ENCODE assay signal across 8 cellular contexts in genomic region chr7:151017953-151018420, GRCh38. TPM values are rescaled to one million over a fixed set of nuclear protein-coding genes. Genes with fewer than 3 reads are reported as not detected.
A peak's percentile ranks its signal among the peaks of the same experiment; 100 is the strongest.
DNase-seq lines count a peak whose midpoint lies in the region; ATAC-seq and TF ChIP-seq lines count a peak whose summit lies in the region.

No MANE protein-coding gene starts in this region.

- H3K27ac Mint-ChIP-seq in GM23338 = no peak overlapping the region; the same call in 1 of the 2 replicates
- H3K27ac Mint-ChIP-seq in activated CD4-positive, alpha-beta memory T cell treated with anti-CD3 and anti-CD28 coated beads for 36 hours = no peak overlapping the region

- no peaks in the 10 kb centered on the region for H4K20me1 ChIP-seq in GM23338 (replicated peaks; ENCODE audit: insufficient read depth)

- H3F3A ChIP-seq in GM23338 (replicated peaks; ENCODE audit: low read depth) = peaks cover 9% of the 10 kb centered on the region; the same call in 1 of the 2 replicates

- H2AFZ ChIP-seq in GM23338 = peak overlapping the region; percentile 90

- peaks cover 14% of the 10 kb centered on the region for H3K4me1 ChIP-seq in GM23338 (ENCODE audit: insufficient read depth)
- peaks cover 22% of the 10 kb centered on the region for H3K4me1 ChIP-seq in ectodermal cell (ENCODE audit: control insufficient read depth, insufficient read depth, low read length)
- H3K4me1 ChIP-seq in mesendoderm (ENCODE audit: control insufficient read depth, low read depth, low read length) = no peaks in the 10 kb centered on the region

- CTCF ChIA-PET in activated CD4-positive, alpha-beta memory T cell treated with anti-CD3 and anti-CD28 coated beads for 36 hours (lab: Charles Lee) = interaction anchor here (0.6 to 4.4 kb wide), 32 partner anchors 8 to 239 kb away, joined by 3 to 78 read pairs (median 4); partner anchors contain the start of genes ABCB8, AGAP3 and NOS3

- peak overlapping the region; percentile 53 for H3K9ac ChIP-seq in mesendoderm (ENCODE audit: low read length)

- no peaks in the 10 kb centered on the region; the same call in 1 of the 2 replicates for H3K36me3 ChIP-seq in GM23338 (ENCODE audit: insufficient read depth)
- no peaks in the 10 kb centered on the region for H3K36me3 ChIP-seq in ectodermal cell (ENCODE audit: control insufficient read depth, insufficient read depth, low read length)
- no peaks in the 10 kb centered on the region for H3K36me3 ChIP-seq in mesendoderm (ENCODE audit: control insufficient read depth, insufficient read depth, low read length)

- ATAC-seq in GM23338 = peak; percentile 70

- peaks cover 4% of the 10 kb centered on the region; the same call in 2 of the 3 replicates for H3K9me3 Mint-ChIP-seq in GM23338
- no peaks in the 10 kb centered on the region for H3K9me3 Mint-ChIP-seq in activated CD4-positive, alpha-beta memory T cell treated with anti-CD3 and anti-CD28 coated beads for 36 hours

- H3K4ac ChIP-seq in mesendoderm (ENCODE audit: low read depth, low read length) = no peak overlapping the region

- no peak overlapping the region for H3K23ac ChIP-seq in mesendoderm (ENCODE audit: low read length)

- peaks cover 52% of the 10 kb centered on the region for H3K27me3 ChIP-seq in GM23338 (ENCODE audit: insufficient read depth)
- H3K27me3 ChIP-seq in ectodermal cell (ENCODE audit: control insufficient read depth, insufficient read depth, low read length, poor library complexity, severe bottlenecking) = peaks cover 28% of the 10 kb centered on the region
- H3K27me3 ChIP-seq in mesendoderm (ENCODE audit: insufficient read depth, low read length, poor library complexity) = peaks cover 7% of the 10 kb centered on the region

- peak; percentile 88 to 98 for TF ChIP-seq CTCF in GM23338 (conservative IDR thresholded peaks at IDR 0.05; ENCODE audit: low read depth in 2 of 2)

- intact Hi-C loops in activated CD4-positive, alpha-beta memory T cell treated with anti-CD3 and anti-CD28 coated beads for 36 hours (cut with micrococcal nuclease) = loop anchor here (1.0 to 2.0 kb wide), 2 partner anchors 55 to 120 kb away; no protein-coding TSS in a partner anchor

- DNase-seq in DMS 273 treated with DMSO at 0.1 percent for 48 hours (lab: John Stamatoyannopoulos, UW) (peak; percentile 50), GM23338 (ENCODE audit: low spot score) (peak; percentile 91), NCI-H1694 treated with DMSO at 0.1 percent for 48 hours (lab: John Stamatoyannopoulos, UW) (peak; percentile 59), mesendoderm (peak; percentile 87), NCI-H1436 (lab: John Stamatoyannopoulos, UW) (no peak)
- DNase-seq in activated CD4-positive, alpha-beta memory T cell treated with anti-CD3 and anti-CD28 coated beads for 36 hours = peak; percentile 86
- DNase-seq in stimulated activated CD8-positive, alpha-beta memory T cell treated with anti-CD3 and anti-CD28 coated beads, Interleukin-2, amount 100 ng/mL, for 48 hours (ENCODE audit: low read depth in 2 of 2) = peak; percentile 75 to 86

- no peak overlapping the region for H2BK15ac ChIP-seq in mesendoderm (replicated peaks; ENCODE audit: low read depth)

- peak overlapping the region; percentile 70 for H3K56ac ChIP-seq in mesendoderm (ENCODE audit: low read length)

- WGBS in ectodermal cell, 2 experiments = 13 to 14% methylated on average over 34 of the region's 34 CpGs
- no CpG with 5 or more reads among the region's 34 CpGs for WGBS in mesendoderm (ENCODE audit: extremely low coverage, insufficient coverage, low lambda C conversion rate)

- H4K5ac ChIP-seq in mesendoderm (ENCODE audit: low read length) = no peak overlapping the region

- H3K27me3 Mint-ChIP-seq in GM23338 (ENCODE audit: insufficient read depth, low read depth, poor library complexity) = peaks cover 56% of the 10 kb centered on the region
- peaks cover 11% of the 10 kb centered on the region for H3K27me3 Mint-ChIP-seq in activated CD4-positive, alpha-beta memory T cell treated with anti-CD3 and anti-CD28 coated beads for 36 hours

- H3K27ac ChIP-seq in GM23338 (ENCODE audit: low read depth) = no peak overlapping the region
- no peak overlapping the region for H3K27ac ChIP-seq in ectodermal cell (ENCODE audit: insufficient read depth, low read depth, low read length, poor library complexity, severe bottlenecking)
- no peak overlapping the region for H3K27ac ChIP-seq in mesendoderm (ENCODE audit: low read depth, low read length)

- no peak overlapping the region for H2BK5ac ChIP-seq in mesendoderm (ENCODE audit: low read length)

- peaks cover 30% of the 10 kb centered on the region for H3K4me1 Mint-ChIP-seq in GM23338
- H3K4me1 Mint-ChIP-seq in activated CD4-positive, alpha-beta memory T cell treated with anti-CD3 and anti-CD28 coated beads for 36 hours (ENCODE audit: low read depth) = peaks cover 47% of the 10 kb centered on the region

- H3K9me2 ChIP-seq in GM23338 (ENCODE audit: insufficient read depth) = no peaks in the 10 kb centered on the region

- no peaks in the 10 kb centered on the region for H3K79me1 ChIP-seq in mesendoderm (ENCODE audit: low read length)

- H3K18ac ChIP-seq in mesendoderm (ENCODE audit: low read length) = no peak overlapping the region

- H3K79me2 ChIP-seq in GM23338 (replicated peaks; ENCODE audit: insufficient read depth) (no peaks in the 10 kb centered on the region), mesendoderm (ENCODE audit: control insufficient read depth, insufficient read depth, low read length) (no peaks in the 10 kb centered on the region)

- POLR2A ChIA-PET in activated CD4-positive, alpha-beta memory T cell treated with anti-CD3 and anti-CD28 coated beads for 36 hours (lab: Charles Lee) = interaction anchor here (0.6 to 2.1 kb wide), 6 partner anchors 10 to 215 kb away, joined by 3 to 9 read pairs (median 4); partner anchors contain the start of genes ABCB8 and FASTK

- no peak overlapping the region for H4K8ac ChIP-seq in mesendoderm (ENCODE audit: low read depth, low read length)

- H3K9me3 ChIP-seq in ectodermal cell (ENCODE audit: control insufficient read depth, low read length) = no peaks in the 10 kb centered on the region

- peak overlapping the region; percentile 77 for H3K4me2 ChIP-seq in GM23338
- peak overlapping the region; percentile 85 for H3K4me2 ChIP-seq in mesendoderm (ENCODE audit: low read length)

- H2AK5ac ChIP-seq in mesendoderm (ENCODE audit: low read length) = no peak overlapping the region

- H3K36me3 Mint-ChIP-seq in GM23338 (ENCODE audit: low read depth) = peaks cover 11% of the 10 kb centered on the region
- no peaks in the 10 kb centered on the region for H3K36me3 Mint-ChIP-seq in activated CD4-positive, alpha-beta memory T cell treated with anti-CD3 and anti-CD28 coated beads for 36 hours

- peak overlapping the region; percentile 66 for H3K4me3 Mint-ChIP-seq in GM23338
- peak overlapping the region; percentile 63 for H3K4me3 Mint-ChIP-seq in activated CD4-positive, alpha-beta memory T cell treated with anti-CD3 and anti-CD28 coated beads for 36 hours

- H3K4me3 ChIP-seq in GM23338 = peak overlapping the region; percentile 47
- H3K4me3 ChIP-seq in ectodermal cell (ENCODE audit: insufficient read depth, low read depth, low read length) = peak overlapping the region; percentile 11
- no peak overlapping the region for H3K4me3 ChIP-seq in mesendoderm (ENCODE audit: low read length)

- H2BK120ac ChIP-seq in mesendoderm (ENCODE audit: low read depth, low read length) = no peak overlapping the region

RNA-seq across cellular contexts. Expression of gene ATG9B, which starts 6.3 kb away (rescaled TPM):
- total RNA-seq in GM23338 (2014; rRNA removed; shearing (Covaris generic)) = 1.2 and 2.2 TPM in 2 replicates
- 3.2 and 3.4 TPM in 2 replicates for polyA plus RNA-seq in GM23338 (2016; fragmentation: Nextera tagmentation; extraction: Ambion mirVana)
- total RNA-seq in activated CD4-positive, alpha-beta memory T cell treated with anti-CD3 and anti-CD28 coated beads for 36 hours = 1 to 10 TPM; 3.5 to 4.6 TPM
- polyA plus RNA-seq in ectodermal cell (2013, experiment 1 of 4) = 4.7 TPM
- 2.9 TPM for polyA plus RNA-seq in ectodermal cell (2013, experiment 2 of 4)
- 3.0 TPM for polyA plus RNA-seq in ectodermal cell (2013, experiment 3 of 4)
- polyA plus RNA-seq in ectodermal cell (2013, experiment 4 of 4) = 2.6 TPM
- 1.1 TPM for polyA plus RNA-seq in mesendoderm (2013, experiment 1 of 2)
- polyA plus RNA-seq in mesendoderm (2013, experiment 2 of 2) = 0.53 TPM

RNA-seq across cellular contexts. Expression of gene ABCB8, which starts 10.3 kb away (rescaled TPM):
- total RNA-seq in GM23338 (2014; rRNA removed; shearing (Covaris generic)) = 27.1 and 41.1 TPM in 2 replicates
- polyA plus RNA-seq in GM23338 (2016; fragmentation: Nextera tagmentation; extraction: Ambion mirVana) = 11.4 and 13.1 TPM in 2 replicates
- 10 to 100 TPM; 48.4 to 49.5 TPM for total RNA-seq in activated CD4-positive, alpha-beta memory T cell treated with anti-CD3 and anti-CD28 coated beads for 36 hours
- 32.4 TPM for polyA plus RNA-seq in ectodermal cell (2013, experiment 1 of 4)
- polyA plus RNA-seq in ectodermal cell (2013, experiment 2 of 4) = 27.1 TPM
- 21.8 TPM for polyA plus RNA-seq in ectodermal cell (2013, experiment 3 of 4)
- polyA plus RNA-seq in ectodermal cell (2013, experiment 4 of 4) = 24.4 TPM
- 7.0 TPM for polyA plus RNA-seq in mesendoderm (2013, experiment 1 of 2)
- polyA plus RNA-seq in mesendoderm (2013, experiment 2 of 2) = 6.8 TPM

RNA-seq across cellular contexts. Expression of gene NOS3, which starts 27.2 kb away (rescaled TPM):
- 6.1 and 13.3 TPM in 2 replicates for total RNA-seq in GM23338 (2014; rRNA removed; shearing (Covaris generic))
- polyA plus RNA-seq in GM23338 (2016; fragmentation: Nextera tagmentation; extraction: Ambion mirVana) = 2.6 and 3.1 TPM in 2 replicates
- total RNA-seq in activated CD4-positive, alpha-beta memory T cell treated with anti-CD3 and anti-CD28 coated beads for 36 hours = 10 to 100 TPM; 10.4 to 13.2 TPM
- 9.4 TPM for polyA plus RNA-seq in ectodermal cell (2013, experiment 1 of 4)
- 9.1 TPM for polyA plus RNA-seq in ectodermal cell (2013, experiment 2 of 4)
- polyA plus RNA-seq in ectodermal cell (2013, experiment 3 of 4) = 12.1 TPM
- polyA plus RNA-seq in ectodermal cell (2013, experiment 4 of 4) = 11.8 TPM
- polyA plus RNA-seq in mesendoderm (2013, experiment 1 of 2) = 2.6 TPM
- 2.6 TPM for polyA plus RNA-seq in mesendoderm (2013, experiment 2 of 2)

RNA-seq across cellular contexts. Expression of gene ASIC3, which starts 30.3 kb away (rescaled TPM):
- total RNA-seq in GM23338 (2014; rRNA removed; shearing (Covaris generic)) = 0.54 and 0.90 TPM in 2 replicates
- 0.87 and 1.4 TPM in 2 replicates for polyA plus RNA-seq in GM23338 (2016; fragmentation: Nextera tagmentation; extraction: Ambion mirVana)
- 1 to 10 TPM; 5.3 to 7.6 TPM for total RNA-seq in activated CD4-positive, alpha-beta memory T cell treated with anti-CD3 and anti-CD28 coated beads for 36 hours
- 3.7 TPM for polyA plus RNA-seq in ectodermal cell (2013, experiment 1 of 4)
- polyA plus RNA-seq in ectodermal cell (2013, experiment 2 of 4) = 4.1 TPM
- polyA plus RNA-seq in ectodermal cell (2013, experiment 3 of 4) = 3.6 TPM
- polyA plus RNA-seq in ectodermal cell (2013, experiment 4 of 4) = 4.9 TPM
- 0.27 TPM for polyA plus RNA-seq in mesendoderm (2013, experiment 1 of 2)
- polyA plus RNA-seq in mesendoderm (2013, experiment 2 of 2) = 0.31 TPM

RNA-seq across cellular contexts. Expression of gene CDK5, which starts 39.7 kb away (rescaled TPM):
- total RNA-seq in GM23338 (2014; rRNA removed; shearing (Covaris generic)) = 17.4 and 19.8 TPM in 2 replicates
- 27.1 TPM in 2 replicates for polyA plus RNA-seq in GM23338 (2016; fragmentation: Nextera tagmentation; extraction: Ambion mirVana)
- 10 to 100 TPM; 12.8 to 14.1 TPM for total RNA-seq in activated CD4-positive, alpha-beta memory T cell treated with anti-CD3 and anti-CD28 coated beads for 36 hours
- 17.6 TPM for polyA plus RNA-seq in ectodermal cell (2013, experiment 1 of 4)
- 15.2 TPM for polyA plus RNA-seq in ectodermal cell (2013, experiment 2 of 4)
- polyA plus RNA-seq in ectodermal cell (2013, experiment 3 of 4) = 15.4 TPM
- 18.9 TPM for polyA plus RNA-seq in ectodermal cell (2013, experiment 4 of 4)
- 9.7 TPM for polyA plus RNA-seq in mesendoderm (2013, experiment 1 of 2)
- polyA plus RNA-seq in mesendoderm (2013, experiment 2 of 2) = 10.1 TPM
